Comparison of ENCODE assay signal across 34 cellular contexts in genomic region chr12:131174901-131175300, GRCh38.
"Had no signal": no experiment of that assay in that cellular context is flagged by ENCODE, and none has a peak within 500 bp of the region (broad histone marks: within the 10 kb centered on the region; RNA-seq: fewer than 3 reads in every experiment).

No MANE protein-coding gene starts in this region.

- H3K4me3 ChIP-seq: MG63 had no signal

- H3K36me3 ChIP-seq: MG63 had no signal

- DNase-seq: Karpas-422, Kasumi-1, MG63, MM.1S, MV-4-11, NCI-H1048, NCI-H1092, NCI-H1092 treated with DMSO at 0.1 percent for 48 hours, NCI-H1105, NCI-H1105 treated with DMSO at 0.1 percent for 48 hours, NCI-H1417, NCI-H1417 treated with DMSO at 0.1 percent for 48 hours, NCI-H1436, NCI-H1436 treated with DMSO at 0.1 percent for 48 hours, NCI-H146, NCI-H1694, NCI-H1694 treated with DMSO at 0.1 percent for 48 hours, NCI-H187, NCI-H187 treated with DMSO at 0.1 percent for 48 hours, NCI-H1930, NCI-H2029, NCI-H2029 treated with DMSO at 0.1 percent for 48 hours, NCI-H2081, NCI-H2081 treated with DMSO at 0.1 percent for 48 hours, NCI-H2107, NCI-H2171, NCI-H2171 treated with DMSO at 0.1 percent for 48 hours, NCI-H2227 treated with DMSO at 0.1 percent for 48 hours, NCI-H226, NCI-H345, NCI-H446, NCI-H446 treated with DMSO at 0.1 percent for 48 hours, NCI-H510A, NCI-H510A treated with DMSO at 0.1 percent for 48 hours had no signal
